In genomic region chr10:55441777-55442176, GRCh38 we compare ENCODE assay signal across 28 cellular contexts.
"Had no signal": no experiment of that assay in that cellular context is flagged by ENCODE, and none has a peak within 500 bp of the region (broad histone marks: within the 10 kb centered on the region; RNA-seq: fewer than 3 reads in every experiment).

No MANE protein-coding gene starts in this region.

- H3K4me1 ChIP-seq: esophagus squamous epithelium, gastrocnemius medialis, heart right ventricle, left ventricle myocardium inferior, lower lobe of right lung had no signal

- H3K9me3 ChIP-seq: esophagus squamous epithelium, gastrocnemius medialis, lower lobe of right lung, mucosa of descending colon had no signal

- H3K4me3 ChIP-seq: coronary artery, dorsolateral prefrontal cortex, esophagus squamous epithelium, gastrocnemius medialis, heart right ventricle, left ventricle myocardium inferior, lower lobe of right lung, mucosa of descending colon had no signal

- H3K4me3 Mint-ChIP-seq: immature natural killer cell, mesothelial cell of epicardium had no signal

- H3K36me3 ChIP-seq: esophagus squamous epithelium, gastrocnemius medialis, heart right ventricle, left ventricle myocardium inferior, lower lobe of right lung had no signal

- H3K4me1 Mint-ChIP-seq: immature natural killer cell, mesothelial cell of epicardium, naive B cell had no signal

- H3K27ac ChIP-seq: coronary artery, dorsolateral prefrontal cortex, epithelial cell of prostate, esophagus squamous epithelium, gastrocnemius medialis, heart right ventricle, left ventricle myocardium inferior, lower lobe of right lung had no signal

- H3K27me3 Mint-ChIP-seq: naive B cell had no signal

- H3K27ac Mint-ChIP-seq: immature natural killer cell, mesothelial cell of epicardium, naive B cell had no signal

- DNase-seq: dermis blood vessel endothelial cell; dorsolateral prefrontal cortex; effector CD4-positive, alpha-beta T cell; effector memory CD4-positive, alpha-beta T cell; erythroblast; esophagus squamous epithelium; foreskin fibroblast; foreskin melanocyte; gastrocnemius medialis; glutamatergic neuron; head of caudate nucleus; heart right ventricle; hippocampal formation; immature natural killer cell; islet precursor cell; kidney; kidney glomerular epithelial cell; left colon; left ventricle myocardium inferior; lower lobe of right lung; mesenchymal stem cell; mucosa of descending colon; naive B cell had no signal

- H3K36me3 Mint-ChIP-seq: immature natural killer cell, naive B cell had no signal

- ATAC-seq: esophagus mucosa, gastrocnemius medialis, heart right ventricle, left colon, left lobe of liver, lower lobe of right lung, mucosa of descending colon had no signal

- H3K27me3 ChIP-seq: esophagus squamous epithelium, gastrocnemius medialis, heart right ventricle had no signal
